Comparison of ENCODE assay signal across 17 cellular contexts in genomic region chr14:70045296-70045695, GRCh38.
"Had no signal": no experiment of that assay in that cellular context is flagged by ENCODE, and none has a peak within 500 bp of the region (broad histone marks: within the 10 kb centered on the region; RNA-seq: fewer than 3 reads in every experiment).

No MANE protein-coding gene starts in this region.

- H3K9me3 Mint-ChIP-seq: activated naive CD4-positive, alpha-beta T cell treated with anti-CD3 and anti-CD28 coated beads, Interleukin-2, amount 50 U/mL, for 72 hours; activated T-cell treated with anti-CD3 and anti-CD28 coated beads, Interleukin-2, amount 50 U/mL, for 24 hours; brain; dendritic cell treated with granulocyte-macrophage colony-stimulating factor and Interleukin-4, amounts not matched to agents 40 ng/mL and 50 ng/mL, for 4 days; naive thymus-derived CD8-positive, alpha-beta T cell; stimulated activated naive CD8-positive, alpha-beta T cell treated with anti-CD3 and anti-CD28 coated beads, Interleukin-15, Interleukin-2, amounts not matched to agents 100 ng/mL and 50 ng/mL, for 24 hours had no signal

- H3K27me3 ChIP-seq: upper lobe of left lung had no signal

- H3K4me3 ChIP-seq: lung, mucosa of descending colon, sigmoid colon, upper lobe of left lung had no signal

- H3K4me1 ChIP-seq: sigmoid colon, upper lobe of left lung had no signal

- H3K36me3 Mint-ChIP-seq: activated CD8-positive, alpha-beta memory T cell treated with anti-CD3 and anti-CD28 coated beads, Interleukin-2, amount 10 ng/mL, durations not matched to agents 7 days and 5 days; activated naive CD4-positive, alpha-beta T cell treated with anti-CD3 and anti-CD28 coated beads, Interleukin-2, amount 50 U/mL, for 72 hours; brain; naive thymus-derived CD8-positive, alpha-beta T cell had no signal

- H3K36me3 ChIP-seq: neutrophil, sigmoid colon, upper lobe of left lung had no signal

- ATAC-seq: activated CD8-positive, alpha-beta memory T cell treated with anti-CD3 and anti-CD28 coated beads, Interleukin-2, amount 10 ng/mL, durations not matched to agents 7 days and 5 days; naive thymus-derived CD8-positive, alpha-beta T cell had no signal

- H3K4me3 Mint-ChIP-seq: activated CD8-positive, alpha-beta memory T cell treated with anti-CD3 and anti-CD28 coated beads, Interleukin-2, amount 10 ng/mL, durations not matched to agents 7 days and 5 days; activated T-cell treated with anti-CD3 and anti-CD28 coated beads, Interleukin-2, amount 50 U/mL, for 24 hours; brain; dendritic cell treated with granulocyte-macrophage colony-stimulating factor and Interleukin-4, amounts not matched to agents 40 ng/mL and 50 ng/mL, for 4 days; naive thymus-derived CD8-positive, alpha-beta T cell; stimulated activated naive CD8-positive, alpha-beta T cell treated with anti-CD3 and anti-CD28 coated beads, Interleukin-15, Interleukin-2, amounts not matched to agents 100 ng/mL and 50 ng/mL, for 24 hours had no signal

- DNase-seq: activated CD4-positive, alpha-beta T cell treated with anti-CD3 and anti-CD28 coated beads for 1 hour; activated CD8-positive, alpha-beta memory T cell treated with anti-CD3 and anti-CD28 coated beads, Interleukin-2, amount 10 ng/mL, durations not matched to agents 7 days and 5 days; activated effector memory CD4-positive, alpha-beta T cell treated with Interleukin-2 at 50 U/mL for 16 hours; activated T-cell treated with anti-CD3 and anti-CD28 coated beads, Interleukin-2, amount 50 U/mL, for 24 hours; foreskin melanocyte; naive thymus-derived CD8-positive, alpha-beta T cell; stimulated activated CD4-positive, alpha-beta T cell treated with anti-CD3 and anti-CD28 coated beads, Interleukin-4, amount 100 ng/mL, for 24 hours; T-helper 9 cell had no signal

- H3K27ac ChIP-seq: neutrophil, sigmoid colon, upper lobe of left lung had no signal

- H3K27ac Mint-ChIP-seq: activated CD8-positive, alpha-beta memory T cell treated with anti-CD3 and anti-CD28 coated beads, Interleukin-2, amount 10 ng/mL, durations not matched to agents 7 days and 5 days; activated naive CD4-positive, alpha-beta T cell treated with anti-CD3 and anti-CD28 coated beads, Interleukin-2, amount 50 U/mL, for 72 hours; activated T-cell treated with anti-CD3 and anti-CD28 coated beads, Interleukin-2, amount 50 U/mL, for 24 hours; dendritic cell treated with granulocyte-macrophage colony-stimulating factor and Interleukin-4, amounts not matched to agents 40 ng/mL and 50 ng/mL, for 4 days; naive thymus-derived CD8-positive, alpha-beta T cell; stimulated activated naive CD8-positive, alpha-beta T cell treated with anti-CD3 and anti-CD28 coated beads, Interleukin-15, Interleukin-2, amounts not matched to agents 100 ng/mL and 50 ng/mL, for 24 hours had no signal

- H3K9me3 ChIP-seq: mucosa of descending colon, neutrophil, sigmoid colon, upper lobe of left lung had no signal
